24 cellular contexts compared by ENCODE assay signal in genomic region chr15:31586841-31587240, GRCh38.
"Had no signal": no experiment of that assay in that cellular context is flagged by ENCODE, and none has a peak within 500 bp of the region (broad histone marks: within the 10 kb centered on the region; RNA-seq: fewer than 3 reads in every experiment).

No MANE protein-coding gene starts in this region.

- H3K4me1 ChIP-seq: body of pancreas, gastrocnemius medialis, prostate gland, spleen, testis, upper lobe of right lung had no signal

- DNase-seq: activated CD4-positive, alpha-beta memory T cell treated with anti-CD3 and anti-CD28 coated beads, Interleukin-2, amount 10 ng/mL, durations not matched to agents 7 days and 5 days; activated CD4-positive, alpha-beta T cell treated with anti-CD3 and anti-CD28 coated beads, Interleukin-2, amount 10 ng/mL, durations not matched to agents 24 days and 14 days; activated effector memory CD4-positive, alpha-beta T cell treated with anti-CD3 and anti-CD28 coated beads, Interleukin-2, amount 50 U/mL, for 16 hours; activated naive CD4-positive, alpha-beta T cell treated with anti-CD3 and anti-CD28 coated beads, Interleukin-2, amount 50 U/mL, for 16 hours; activated T-cell treated with anti-CD3 and anti-CD28 coated beads, Interleukin-2, amount 50 U/mL, for 72 hours; anterior cingulate cortex; body of pancreas; caudate nucleus; dermis blood vessel endothelial cell; effector CD8-positive, alpha-beta T cell; gastrocnemius medialis; hippocampal formation; left ventricle myocardium superior; ovary; spleen; stimulated activated CD4-positive, alpha-beta T cell treated with anti-CD3 and anti-CD28 coated beads, Interleukin-4, amount 100 ng/mL, for 1 hour; stimulated activated naive CD4-positive, alpha-beta T cell; T-helper 17 cell; testis; upper lobe of right lung had no signal

- ATAC-seq: activated CD4-positive, CD25-positive, alpha-beta regulatory T cell treated with anti-CD3 and anti-CD28 coated beads, Interleukin-2, amount 50 U/mL, for 24 hours; activated T-cell treated with anti-CD3 and anti-CD28 coated beads, Interleukin-2, amount 50 U/mL, for 72 hours; body of pancreas; gastrocnemius medialis; left ventricle myocardium superior; natural killer cell treated with Interleukin-12 subunit alpha and Interleukin-12 subunit beta and Interleukin-15 and Interleukin-18, amount 100 ng/mL, for 72 hours; T-helper 17 cell had no signal

- H3K27me3 ChIP-seq: body of pancreas, gastrocnemius medialis, neutrophil, ovary, testis, upper lobe of right lung had no signal

- H3K9me3 ChIP-seq: gastrocnemius medialis, neutrophil, ovary, prostate gland, testis, upper lobe of right lung had no signal

- H3K36me3 ChIP-seq: gastrocnemius medialis, neutrophil, ovary, prostate gland, spleen, upper lobe of right lung had no signal

- H3K27ac ChIP-seq: body of pancreas, gastrocnemius medialis, neutrophil, ovary, prostate gland, spleen, testis, upper lobe of right lung had no signal

- H3K4me3 ChIP-seq: body of pancreas, gastrocnemius medialis, ovary, prostate gland, spleen, testis, upper lobe of right lung had no signal
